20 cellular contexts compared by ENCODE assay signal in the genomic region with DNA sequence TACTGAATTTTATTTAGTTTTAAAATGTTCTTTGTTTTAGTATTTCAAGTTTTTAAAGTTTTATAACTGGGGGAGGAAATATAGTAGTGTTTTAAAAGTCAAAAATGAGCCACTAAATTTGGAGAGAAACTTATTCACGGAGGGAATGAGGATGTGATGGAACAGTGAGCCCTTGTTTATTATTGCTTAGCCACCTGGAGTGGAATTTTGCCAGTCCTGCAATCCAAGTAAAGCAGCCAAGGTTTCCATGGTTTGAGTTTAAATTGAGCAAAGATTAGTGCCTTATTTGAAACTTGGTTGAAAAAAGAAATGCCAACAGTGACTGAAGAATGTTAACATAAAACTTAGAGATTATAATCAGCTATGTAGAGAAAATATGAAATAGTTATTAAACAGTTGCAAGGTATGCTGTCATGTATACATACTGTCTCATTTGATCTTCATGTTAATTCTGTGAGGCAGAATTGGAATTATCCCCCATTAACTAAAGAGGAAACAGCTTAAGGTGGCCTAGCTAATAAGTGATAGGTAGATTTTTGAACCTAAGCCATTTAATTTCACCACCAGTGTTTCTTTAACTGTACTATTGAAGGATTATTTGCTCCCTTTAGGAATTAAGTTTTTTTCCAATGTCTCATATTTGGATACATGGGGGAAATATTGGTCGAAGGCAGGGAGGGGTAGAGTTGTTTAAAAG. TPM values are rescaled to one million over a fixed set of nuclear protein-coding genes. Genes with fewer than 3 reads are reported as not detected.
DNase-seq lines count a peak whose midpoint lies in the region; ATAC-seq and TF ChIP-seq lines count a peak whose summit lies in the region.
"Had no signal": no experiment of that assay in that cellular context is flagged by ENCODE, and none has a peak within 500 bp of the region (broad histone marks: within the 10 kb centered on the region; RNA-seq: fewer than 3 reads in every experiment).

No MANE protein-coding gene starts in this region.

- H3K36me3 Mint-ChIP-seq in activated B cell treated with CpG ODN at 0.5 μM for 24 hours (ENCODE audit: low read depth) = peaks cover 80% of the 10 kb centered on the region
- no peaks in the 10 kb centered on the region for H3K36me3 Mint-ChIP-seq in natural killer cell
- no peaks in the 10 kb centered on the region for H3K36me3 Mint-ChIP-seq in CD8-positive, alpha-beta T cell

- TF ChIP-seq POLR2A in GM18505 (IDR thresholded peaks at IDR 0.05; ENCODE audit: borderline replicate concordance, extremely low read depth, insufficient read depth, insufficient read length) = no peak

- H3K27me3 ChIP-seq in skeletal muscle tissue (ENCODE audit: control insufficient read depth in 3 of 3, insufficient read depth in 3 of 3, low read length in 3 of 3) = no peaks in the 10 kb centered on the region
- no peaks in the 10 kb centered on the region for H3K27me3 ChIP-seq in CD8-positive, alpha-beta T cell (ENCODE audit: insufficient read depth, low read length)

- CTCF ChIA-PET in activated B cell treated with CpG ODN at 0.5 μM for 24 hours (lab: Charles Lee) = interaction anchor here (0.6 to 1.0 kb wide), 3 partner anchors 16 to 127 kb away, joined by 3 to 5 read pairs (median 3); no protein-coding TSS in a partner anchor
- CTCF ChIA-PET in CD8-positive, alpha-beta T cell (lab: Charles Lee) = interaction anchor here (0.9 to 1.1 kb wide), 3 partner anchors 87 to 165 kb away, joined by 3 to 6 read pairs (median 3); no protein-coding TSS in a partner anchor

- H3K4me1 ChIP-seq in skeletal muscle tissue (ENCODE audit: control insufficient read depth in 3 of 3, insufficient read depth in 3 of 3, low read length in 3 of 3) = peaks cover 0 to 3% (median 0%) of the 10 kb centered on the region in 3 donors
- H3K4me1 ChIP-seq in CD8-positive, alpha-beta T cell (ENCODE audit: insufficient read depth, low read length) = peaks cover 21% of the 10 kb centered on the region

- H3K4me3 Mint-ChIP-seq in activated B cell treated with CpG ODN at 0.5 μM for 24 hours (no peak overlapping the region), natural killer cell (no peak overlapping the region)
- H3K4me3 Mint-ChIP-seq in CD8-positive, alpha-beta T cell = no peak overlapping the region
- H3K4me3 Mint-ChIP-seq: activated CD8-positive, alpha-beta memory T cell treated with anti-CD3 and anti-CD28 coated beads, Interleukin-2, amount 10 ng/mL, durations not matched to agents 7 days and 5 days; activated naive CD4-positive, alpha-beta T cell treated with anti-CD3 and anti-CD28 coated beads for 36 hours had no signal

- no peak overlapping the region for H3K9ac ChIP-seq in skeletal muscle tissue (ENCODE audit: low read depth in 1 of 3, low read length in 3 of 3)

- in situ Hi-C loops in G401 (cut with HindIII; ENCODE audit: low sequenced_read_pairs) = no loop called here

- peak overlapping the region; percentile 73 for H3K27ac Mint-ChIP-seq in activated B cell treated with CpG ODN at 0.5 μM for 24 hours
- H3K27ac Mint-ChIP-seq in natural killer cell = no peak overlapping the region
- no peak overlapping the region for H3K27ac Mint-ChIP-seq in CD8-positive, alpha-beta T cell
- H3K27ac Mint-ChIP-seq: activated CD8-positive, alpha-beta memory T cell treated with anti-CD3 and anti-CD28 coated beads, Interleukin-2, amount 10 ng/mL, durations not matched to agents 7 days and 5 days; activated naive CD4-positive, alpha-beta T cell treated with anti-CD3 and anti-CD28 coated beads for 36 hours had no signal

- ATAC-seq in activated B cell treated with CpG ODN at 0.5 μM for 24 hours (ENCODE audit: low read depth) (no peak), natural killer cell (no peak), GM18505 (IDR thresholded peaks at IDR 0.05; ENCODE audit: unreplicated experiment) (no peak)
- no peak for ATAC-seq in CD8-positive, alpha-beta T cell
- ATAC-seq: activated CD8-positive, alpha-beta memory T cell treated with anti-CD3 and anti-CD28 coated beads, Interleukin-2, amount 10 ng/mL, durations not matched to agents 7 days and 5 days; HepG2; SK-N-SH treated with all-trans-retinoic acid at 6 μM for 48 hours had no signal

- POLR2A ChIA-PET in activated B cell treated with CpG ODN at 0.5 μM for 24 hours (lab: Charles Lee) = interaction anchor here (0.6 to 1.6 kb wide), 10 partner anchors 8 to 87 kb away, joined by 3 to 7 read pairs (median 4); no protein-coding TSS in a partner anchor
- POLR2A ChIA-PET in CD8-positive, alpha-beta T cell (lab: Charles Lee) = no interaction called here

- peak overlapping the region; percentile 9 for H3K27ac ChIP-seq in skeletal muscle tissue (ENCODE audit: low read depth, low read length)
- no peak overlapping the region for H3K27ac ChIP-seq in CD8-positive, alpha-beta T cell (ENCODE audit: low read depth, low read length)

- H3K9me3 ChIP-seq in skeletal muscle tissue (ENCODE audit: control insufficient read depth in 3 of 3, low read length in 3 of 3) = no peaks in the 10 kb centered on the region
- H3K9me3 ChIP-seq in CD8-positive, alpha-beta T cell (ENCODE audit: low read length) = no peaks in the 10 kb centered on the region

- TF ChIP-seq CTCF in activated B cell treated with CpG ODN at 0.5 μM for 24 hours (IDR thresholded peaks at IDR 0.05) = no peak
- no peak for TF ChIP-seq CTCF in natural killer cell (IDR thresholded peaks at IDR 0.05)
- no peak for TF ChIP-seq CTCF in CD8-positive, alpha-beta T cell (IDR thresholded peaks at IDR 0.05)

- intact Hi-C loops in activated B cell treated with CpG ODN at 0.5 μM for 24 hours (cut with micrococcal nuclease) (loop anchor here (5.0 kb wide), 1 partner anchor 38 kb away; a partner anchor contains a TSS), natural killer cell (cut with micrococcal nuclease) (no loop called here)
- intact Hi-C loops in CD8-positive, alpha-beta T cell (cut with DNase I, micrococcal nuclease) = no loop called here

- H3K27me3 Mint-ChIP-seq in activated B cell treated with CpG ODN at 0.5 μM for 24 hours = no peaks in the 10 kb centered on the region
- no peaks in the 10 kb centered on the region for H3K27me3 Mint-ChIP-seq in natural killer cell (ENCODE audit: low read depth in 2 of 2)
- no peaks in the 10 kb centered on the region for H3K27me3 Mint-ChIP-seq in CD8-positive, alpha-beta T cell (ENCODE audit: low read depth)
- H3K27me3 Mint-ChIP-seq: activated CD8-positive, alpha-beta memory T cell treated with anti-CD3 and anti-CD28 coated beads, Interleukin-2, amount 10 ng/mL, durations not matched to agents 7 days and 5 days had no signal

- peaks cover 0 to 6% (median 0%) of the 10 kb centered on the region in 3 donors for H3K36me3 ChIP-seq in skeletal muscle tissue (ENCODE audit: control insufficient read depth in 3 of 3, insufficient read depth in 3 of 3, low read length in 3 of 3)
- no peaks in the 10 kb centered on the region for H3K36me3 ChIP-seq in CD8-positive, alpha-beta T cell (ENCODE audit: insufficient read depth, low read length)

- no peak overlapping the region for H3K4me3 ChIP-seq in skeletal muscle tissue (ENCODE audit: low read length in 3 of 3)
- no peak overlapping the region for H3K4me3 ChIP-seq in CD8-positive, alpha-beta T cell (ENCODE audit: low read depth, low read length)

- DNase-seq in G401 (ENCODE audit: low spot score) (peak; percentile 33), activated B cell treated with CpG ODN at 0.5 μM for 24 hours (no peak), kidney tubule cell (ENCODE audit: low spot score) (peak; percentile 34), natural killer cell (no peak)
- no peak for DNase-seq in stimulated activated naive CD4-positive, alpha-beta T cell (lab: John Stamatoyannopoulos, UW)
- DNase-seq in CD8-positive, alpha-beta T cell = no peak
- DNase-seq: activated CD8-positive, alpha-beta memory T cell treated with anti-CD3 and anti-CD28 coated beads, Interleukin-2, amount 10 ng/mL, durations not matched to agents 7 days and 5 days; activated naive CD4-positive, alpha-beta T cell treated with anti-CD3 and anti-CD28 coated beads for 36 hours; central memory CD4-positive, alpha-beta T cell; DMS 273 treated with DMSO at 0.1 percent for 48 hours; glutamatergic neuron; GOT3; NCI-H1092 treated with DMSO at 0.1 percent for 48 hours; NCI-H2171; retina; stimulated activated CD4-positive, alpha-beta T cell treated with anti-CD3 and anti-CD28 coated beads, Interleukin-4, amount 100 ng/mL, for 1 hour had no signal

- H3K4me1 Mint-ChIP-seq in activated B cell treated with CpG ODN at 0.5 μM for 24 hours (peaks cover 81% of the 10 kb centered on the region), natural killer cell (peaks cover 20 to 27% of the 10 kb centered on the region in 2 donors)
- peaks cover 22% of the 10 kb centered on the region for H3K4me1 Mint-ChIP-seq in CD8-positive, alpha-beta T cell (ENCODE audit: low read depth)

- H3K9me3 Mint-ChIP-seq in activated B cell treated with CpG ODN at 0.5 μM for 24 hours (no peaks in the 10 kb centered on the region), natural killer cell (no peaks in the 10 kb centered on the region)
- no peaks in the 10 kb centered on the region for H3K9me3 Mint-ChIP-seq in CD8-positive, alpha-beta T cell
- H3K9me3 Mint-ChIP-seq: activated naive CD4-positive, alpha-beta T cell treated with anti-CD3 and anti-CD28 coated beads for 36 hours had no signal

RNA-seq across cellular contexts. Expression of a gene that starts 36.4 kb away (rescaled TPM):
- total RNA-seq in G401 (2014; rRNA removed; shearing (Covaris generic)) = 28.9 and 45.9 TPM in 2 replicates
- total RNA-seq in activated B cell treated with CpG ODN at 0.5 μM for 24 hours (277 and 288 TPM in 2 replicates), skeletal muscle tissue (14.6 TPM), natural killer cell (10 to 100 TPM; 11.8 to 14.0 (median 11.9) TPM)
- 1 to 10 TPM; 4.2 to 4.6 TPM for total RNA-seq in CD8-positive, alpha-beta T cell

Comparison
In these comparisons a context has a peak if more than half of its experiments do, and no peak if none do; other contexts are left out.
1. DNase-seq: peak in G401 (single experiment) and kidney tubule cell (single experiment); none in activated B cell treated with CpG ODN at 0.5 μM for 24 hours (single experiment), natural killer cell (single experiment), stimulated activated naive CD4-positive, alpha-beta T cell (0 of 6) and CD8-positive, alpha-beta T cell (0 of 7).